ENCODE assay signal across 11 cellular contexts in genomic region chr17:17107281-17107680, GRCh38.
A peak's percentile ranks its signal among the peaks of the same experiment; 100 is the strongest.
DNase-seq lines count a peak whose midpoint lies in the region; ATAC-seq and TF ChIP-seq lines count a peak whose summit lies in the region.
"Had no signal": no experiment of that assay in that cellular context is flagged by ENCODE, and none has a peak within 500 bp of the region (broad histone marks: within the 10 kb centered on the region; RNA-seq: fewer than 3 reads in every experiment).

No MANE protein-coding gene starts in this region.

- H2BK15ac ChIP-seq in neuronal stem cell (ENCODE audit: low read length) = no peak overlapping the region

- H3K4me3 Mint-ChIP-seq in endodermal cell = no peak overlapping the region

- no peak overlapping the region for H4K91ac ChIP-seq in neuronal stem cell (ENCODE audit: low read depth, low read length, poor library complexity)

- H3K4me1 ChIP-seq in endodermal cell (ENCODE audit: control insufficient read depth, insufficient read depth, low read length) = no peaks in the 10 kb centered on the region
- H3K4me1 ChIP-seq in neuronal stem cell (ENCODE audit: control insufficient read depth in 2 of 2, insufficient read depth in 1 of 2, low read depth in 1 of 2, low read length in 2 of 2) = peaks cover 0 to 12% of the 10 kb centered on the region in 2 donors
- peaks cover 73% of the 10 kb centered on the region for H3K4me1 ChIP-seq in vagina
- no peaks in the 10 kb centered on the region for H3K4me1 ChIP-seq in Karpas-422 (ENCODE audit: low read length)

- DNase-seq in Right ventricle myocardium inferior (ENCODE audit: missing footprints) (peak; percentile 68), Right ventricle myocardium superior (no peak), endodermal cell (no peak), neuronal stem cell (ENCODE audit: low spot score) (no peak), vagina (ENCODE audit: extremely low spot score in 2 of 2) (no peak), Karpas-422 (no peak), dedifferentiated amniotic fluid mesenchymal stem cell (ENCODE audit: extremely low spot score) (no peak)
- DNase-seq: activated CD8-positive, alpha-beta memory T cell treated with anti-CD3 and anti-CD28 coated beads, Interleukin-2, amount 50 U/mL, for 48 hours; left colon; NCI-H187 treated with DMSO at 0.1 percent for 48 hours had no signal

- H3K4me1 Mint-ChIP-seq in endodermal cell = peaks cover 9% of the 10 kb centered on the region

- no peak overlapping the region for H4K8ac ChIP-seq in neuronal stem cell (ENCODE audit: low read depth, low read length)

- TF ChIP-seq POLR2A in vagina (IDR thresholded peaks at IDR 0.05) = no peak

- ATAC-seq in Right ventricle myocardium inferior (no peak), Right ventricle myocardium superior (ENCODE audit: poor library complexity) (no peak), HG03469 (IDR thresholded peaks at IDR 0.05; ENCODE audit: unreplicated experiment) (no peak)

- TF ChIP-seq CTCF in endodermal cell (conservative IDR thresholded peaks at IDR 0.05) (no peak), vagina (IDR thresholded peaks at IDR 0.05) (no peak)

- no peaks in the 10 kb centered on the region for H3K27me3 ChIP-seq in endodermal cell (ENCODE audit: control insufficient read depth, insufficient read depth, low read length, poor library complexity, severe bottlenecking)
- no peaks in the 10 kb centered on the region for H3K27me3 ChIP-seq in neuronal stem cell (ENCODE audit: control insufficient read depth in 3 of 3, insufficient read depth in 3 of 3, low read depth in 1 of 3, low read length in 3 of 3)
- H3K27me3 ChIP-seq in vagina = no peaks in the 10 kb centered on the region
- H3K27me3 ChIP-seq in Karpas-422 (ENCODE audit: low read length) = no peaks in the 10 kb centered on the region

- no peak overlapping the region for H2AK5ac ChIP-seq in neuronal stem cell (ENCODE audit: low read depth, low read length)

- intact Hi-C loops in Right ventricle myocardium inferior (cut with DNase I) = loop anchor here (5.0 kb wide), 1 partner anchor 60 kb away; no protein-coding TSS in a partner anchor
- intact Hi-C loops in Right ventricle myocardium superior (cut with DNase I) = no loop called here
- intact Hi-C loops in vagina (cut with DNase I) = loop anchor here (10.0 kb wide), 1 partner anchor 62 kb away; the partner anchor contains the start of gene MPRIP

- H2AFZ ChIP-seq in neuronal stem cell (ENCODE audit: low read length) (no peak overlapping the region), Karpas-422 (ENCODE audit: low read length) (no peak overlapping the region)

- H3K9me3 Mint-ChIP-seq in endodermal cell = no peaks in the 10 kb centered on the region

- H3K27me3 Mint-ChIP-seq in endodermal cell (ENCODE audit: insufficient read depth) = no peaks in the 10 kb centered on the region

- H2BK12ac ChIP-seq in neuronal stem cell (ENCODE audit: low read length) = no peak overlapping the region

- H3K4me3 ChIP-seq in endodermal cell (ENCODE audit: low read length) (no peak overlapping the region), neuronal stem cell (ENCODE audit: low read length in 2 of 2) (no peak overlapping the region), vagina (no peak overlapping the region), Karpas-422 (ENCODE audit: low read length) (no peak overlapping the region)

- no peak overlapping the region for H2BK120ac ChIP-seq in neuronal stem cell (ENCODE audit: low read depth, low read length)

- no peak overlapping the region for H3K9ac ChIP-seq in endodermal cell (ENCODE audit: extremely low read depth, low read length, poor library complexity, severe bottlenecking)
- no peak overlapping the region for H3K9ac ChIP-seq in neuronal stem cell (ENCODE audit: low read depth, low read length, poor library complexity)
- H3K9ac ChIP-seq in Karpas-422 (ENCODE audit: low read length) = no peak overlapping the region

- peaks cover 51% of the 10 kb centered on the region; the same call in 1 of the 2 replicates for H4K20me1 ChIP-seq in Karpas-422 (ENCODE audit: insufficient read depth, low read depth, low read length)

- H3K14ac ChIP-seq in neuronal stem cell (ENCODE audit: low read length) = no peak overlapping the region

- no peak overlapping the region for H2BK5ac ChIP-seq in neuronal stem cell (ENCODE audit: low read length)

- H3K9me3 ChIP-seq in endodermal cell (ENCODE audit: control insufficient read depth, low read length) (no peaks in the 10 kb centered on the region), neuronal stem cell (replicated peaks in 1 of 2; ENCODE audit: control insufficient read depth in 2 of 2, insufficient read depth in 1 of 2, low read depth in 1 of 2, low read length in 2 of 2) (no peaks in the 10 kb centered on the region), vagina (no peaks in the 10 kb centered on the region), Karpas-422 (ENCODE audit: low read length) (no peaks in the 10 kb centered on the region)

- no peaks in the 10 kb centered on the region for H3K9me2 ChIP-seq in Karpas-422 (replicated peaks; ENCODE audit: insufficient read depth, low read length)

- H3K4me2 ChIP-seq in neuronal stem cell (ENCODE audit: insufficient read depth, low read length, poor library complexity, severe bottlenecking) (no peak overlapping the region), Karpas-422 (ENCODE audit: low read depth, low read length, poor library complexity, severe bottlenecking) (no peak overlapping the region)

- peak overlapping the region; percentile 20 for H3K23ac ChIP-seq in neuronal stem cell (ENCODE audit: low read depth, low read length, poor library complexity)

- peak overlapping the region; percentile 36 for H3K18ac ChIP-seq in neuronal stem cell (ENCODE audit: low read length)

- H3K4ac ChIP-seq in neuronal stem cell (ENCODE audit: low read length) = no peak overlapping the region

- H3K27ac ChIP-seq in endodermal cell (ENCODE audit: low read depth, low read length) = no peak overlapping the region
- H3K27ac ChIP-seq in neuronal stem cell (replicated peaks; ENCODE audit: low read length) = no peak overlapping the region
- peak overlapping the region; percentile 43 for H3K27ac ChIP-seq in vagina
- H3K27ac ChIP-seq in Karpas-422 (ENCODE audit: low read length) = no peak overlapping the region

- WGBS in endodermal cell (ENCODE audit: insufficient coverage in 1 of 2, insufficient read length in 1 of 2), 2 experiments = 92 to 100% methylated on average over 2 to 4 of the region's 4 CpGs
- WGBS in neuronal stem cell (ENCODE audit: extremely low coverage in 2 of 2, insufficient read length in 2 of 2, insufficient replicate concordance in 1 of 2), 2 donors = no CpG with 5 or more reads among the region's 4 CpGs

- H3K79me1 ChIP-seq in neuronal stem cell (ENCODE audit: low read depth, low read length) = peaks cover 14% of the 10 kb centered on the region

- no peaks in the 10 kb centered on the region for H3K79me2 ChIP-seq in Karpas-422 (ENCODE audit: low read length)

- peaks cover 4% of the 10 kb centered on the region for H3K36me3 ChIP-seq in endodermal cell (ENCODE audit: control insufficient read depth, insufficient read depth, low read length)
- H3K36me3 ChIP-seq in neuronal stem cell (replicated peaks in 1 of 2; ENCODE audit: control insufficient read depth in 2 of 2, insufficient read depth in 2 of 2, low read length in 2 of 2) = peaks cover 0 to 23% of the 10 kb centered on the region in 2 donors
- no peaks in the 10 kb centered on the region for H3K36me3 ChIP-seq in vagina
- no peaks in the 10 kb centered on the region for H3K36me3 ChIP-seq in Karpas-422 (ENCODE audit: insufficient read depth, low read length)

- H3K27ac Mint-ChIP-seq in endodermal cell = peak overlapping the region; percentile 68

- H3K36me3 Mint-ChIP-seq in endodermal cell (ENCODE audit: low read depth) = no peaks in the 10 kb centered on the region
